ENCODE assay signal across 1 cellular context in the genomic region with DNA sequence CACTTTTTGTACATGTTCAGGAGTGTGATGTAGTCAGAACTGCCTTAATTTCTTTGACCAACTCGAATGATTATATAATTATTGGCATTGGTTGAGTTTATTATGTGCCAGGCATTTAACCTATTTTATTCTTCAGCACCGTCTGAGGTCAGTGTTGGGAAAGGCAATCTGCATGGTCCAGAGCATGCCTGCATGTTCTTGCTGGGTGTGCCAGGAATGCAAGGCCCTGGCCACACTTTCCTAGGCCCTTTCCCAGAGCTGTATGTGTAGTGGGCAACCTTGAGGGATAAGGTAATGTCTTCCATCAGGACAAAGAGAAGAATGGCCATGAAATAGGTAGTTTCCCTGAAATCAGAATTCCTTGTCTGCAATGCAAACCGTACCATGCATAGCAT.
TF ChIP-seq lines count a peak whose summit lies in the region.

No MANE protein-coding gene starts in this region.

TF ChIP-seq in HCT116, 20 proteins besides CTCF, POLR2A, EP300 and RAD21 (continued from another document):
- TF ChIP-seq, protein P1, sequence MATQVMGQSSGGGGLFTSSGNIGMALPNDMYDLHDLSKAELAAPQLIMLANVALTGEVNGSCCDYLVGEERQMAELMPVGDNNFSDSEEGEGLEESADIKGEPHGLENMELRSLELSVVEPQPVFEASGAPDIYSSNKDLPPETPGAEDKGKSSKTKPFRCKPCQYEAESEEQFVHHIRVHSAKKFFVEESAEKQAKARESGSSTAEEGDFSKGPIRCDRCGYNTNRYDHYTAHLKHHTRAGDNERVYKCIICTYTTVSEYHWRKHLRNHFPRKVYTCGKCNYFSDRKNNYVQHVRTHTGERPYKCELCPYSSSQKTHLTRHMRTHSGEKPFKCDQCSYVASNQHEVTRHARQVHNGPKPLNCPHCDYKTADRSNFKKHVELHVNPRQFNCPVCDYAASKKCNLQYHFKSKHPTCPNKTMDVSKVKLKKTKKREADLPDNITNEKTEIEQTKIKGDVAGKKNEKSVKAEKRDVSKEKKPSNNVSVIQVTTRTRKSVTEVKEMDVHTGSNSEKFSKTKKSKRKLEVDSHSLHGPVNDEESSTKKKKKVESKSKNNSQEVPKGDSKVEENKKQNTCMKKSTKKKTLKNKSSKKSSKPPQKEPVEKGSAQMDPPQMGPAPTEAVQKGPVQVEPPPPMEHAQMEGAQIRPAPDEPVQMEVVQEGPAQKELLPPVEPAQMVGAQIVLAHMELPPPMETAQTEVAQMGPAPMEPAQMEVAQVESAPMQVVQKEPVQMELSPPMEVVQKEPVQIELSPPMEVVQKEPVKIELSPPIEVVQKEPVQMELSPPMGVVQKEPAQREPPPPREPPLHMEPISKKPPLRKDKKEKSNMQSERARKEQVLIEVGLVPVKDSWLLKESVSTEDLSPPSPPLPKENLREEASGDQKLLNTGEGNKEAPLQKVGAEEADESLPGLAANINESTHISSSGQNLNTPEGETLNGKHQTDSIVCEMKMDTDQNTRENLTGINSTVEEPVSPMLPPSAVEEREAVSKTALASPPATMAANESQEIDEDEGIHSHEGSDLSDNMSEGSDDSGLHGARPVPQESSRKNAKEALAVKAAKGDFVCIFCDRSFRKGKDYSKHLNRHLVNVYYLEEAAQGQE (IDR thresholded peaks at IDR 0.05; ENCODE audit: low read depth): no peak
- no peak for TF ChIP-seq ZFX (IDR thresholded peaks at IDR 0.05)
- TF ChIP-seq SIN3A (IDR thresholded peaks at IDR 0.05; ENCODE audit: low read depth): no peak
- TF ChIP-seq EZH2 (IDR thresholded peaks at IDR 0.05): no peak
- TF ChIP-seq SP1 (IDR thresholded peaks at IDR 0.05; ENCODE audit: low read depth): no peak
- no peak for TF ChIP-seq EGR1 (IDR thresholded peaks at IDR 0.05; ENCODE audit: low read depth)
- no peak for TF ChIP-seq ATF3 (IDR thresholded peaks at IDR 0.05)
- TF ChIP-seq ELF1 (IDR thresholded peaks at IDR 0.05; ENCODE audit: borderline replicate concordance, low read depth): no peak
- TF ChIP-seq YY1 (IDR thresholded peaks at IDR 0.05; ENCODE audit: extremely low read depth, insufficient replicate concordance, low read depth, low read length): no peak
- no peak for TF ChIP-seq FOSL1 (IDR thresholded peaks at IDR 0.05; ENCODE audit: low read depth)
- TF ChIP-seq, protein P2, sequence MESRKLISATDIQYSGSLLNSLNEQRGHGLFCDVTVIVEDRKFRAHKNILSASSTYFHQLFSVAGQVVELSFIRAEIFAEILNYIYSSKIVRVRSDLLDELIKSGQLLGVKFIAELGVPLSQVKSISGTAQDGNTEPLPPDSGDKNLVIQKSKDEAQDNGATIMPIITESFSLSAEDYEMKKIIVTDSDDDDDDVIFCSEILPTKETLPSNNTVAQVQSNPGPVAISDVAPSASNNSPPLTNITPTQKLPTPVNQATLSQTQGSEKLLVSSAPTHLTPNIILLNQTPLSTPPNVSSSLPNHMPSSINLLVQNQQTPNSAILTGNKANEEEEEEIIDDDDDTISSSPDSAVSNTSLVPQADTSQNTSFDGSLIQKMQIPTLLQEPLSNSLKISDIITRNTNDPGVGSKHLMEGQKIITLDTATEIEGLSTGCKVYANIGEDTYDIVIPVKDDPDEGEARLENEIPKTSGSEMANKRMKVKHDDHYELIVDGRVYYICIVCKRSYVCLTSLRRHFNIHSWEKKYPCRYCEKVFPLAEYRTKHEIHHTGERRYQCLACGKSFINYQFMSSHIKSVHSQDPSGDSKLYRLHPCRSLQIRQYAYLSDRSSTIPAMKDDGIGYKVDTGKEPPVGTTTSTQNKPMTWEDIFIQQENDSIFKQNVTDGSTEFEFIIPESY (IDR thresholded peaks at IDR 0.05; ENCODE audit: extremely low read depth, insufficient replicate concordance, low read length): no peak
